ENCODE assay signal across 8 cellular contexts in genomic region chrX:154372612-154373022, GRCh38. TPM values are rescaled to one million over a fixed set of nuclear protein-coding genes. Genes with fewer than 3 reads are reported as not detected.
A peak's percentile ranks its signal among the peaks of the same experiment; 100 is the strongest.
DNase-seq lines count a peak whose midpoint lies in the region; ATAC-seq and TF ChIP-seq lines count a peak whose summit lies in the region.

No MANE protein-coding gene starts in this region.

- no peaks in the 10 kb centered on the region for H3K27me3 ChIP-seq in kidney epithelial cell (ENCODE audit: control insufficient read depth, insufficient read depth, low read length)

- no peak for ATAC-seq in HG03521 (IDR thresholded peaks at IDR 0.05; ENCODE audit: unreplicated experiment)

- DNase-seq in stimulated activated CD4-positive, alpha-beta T cell treated with anti-CD3 and anti-CD28 coated beads, Interleukin-4, amount 100 ng/mL, for 1 hour = peak; percentile 29
- no peak for DNase-seq in stimulated activated CD4-positive, alpha-beta T cell treated with anti-CD3 and anti-CD28 coated beads, Interleukin-2, amount 100 ng/mL, for 48 hours
- DNase-seq in activated CD4-positive, alpha-beta memory T cell treated with anti-CD3 and anti-CD28 coated beads for 36 hours = peak; percentile 58
- DNase-seq in kidney epithelial cell (ENCODE audit: low read depth) = peak; percentile 41
- no peak for DNase-seq in central memory CD4-positive, alpha-beta T cell
- DNase-seq in NCI-H82 treated with DMSO at 0.1 percent for 48 hours (lab: John Stamatoyannopoulos, UW; ENCODE audit: unreplicated experiment) = no peak
- no peak for DNase-seq in HEK293T (ENCODE audit: extremely low spot score)

- peaks cover 11% of the 10 kb centered on the region for H3K36me3 Mint-ChIP-seq in activated CD4-positive, alpha-beta memory T cell treated with anti-CD3 and anti-CD28 coated beads for 36 hours

- peak overlapping the region; percentile 75 for H3K4me3 Mint-ChIP-seq in activated CD4-positive, alpha-beta memory T cell treated with anti-CD3 and anti-CD28 coated beads for 36 hours

- peaks cover 30% of the 10 kb centered on the region for H3K4me1 Mint-ChIP-seq in activated CD4-positive, alpha-beta memory T cell treated with anti-CD3 and anti-CD28 coated beads for 36 hours (ENCODE audit: low read depth)

- CTCF ChIA-PET in activated CD4-positive, alpha-beta memory T cell treated with anti-CD3 and anti-CD28 coated beads for 36 hours (lab: Charles Lee) = interaction anchor here (1.2 to 2.0 kb wide), 8 partner anchors 10 to 174 kb away, joined by 3 to 17 read pairs (median 7); partner anchors contain the start of genes ATP6AP1, G6PD, IKBKG and RPL10
- CTCF ChIA-PET in HEK293T (lab: Yijun Ruan, JAX) = interaction anchor here (0.6 to 2.0 kb wide), 15 partner anchors 9 to 173 kb away, joined by 3 to 20 read pairs (median 3); partner anchors contain the start of genes ATP6AP1 and SLC10A3

- peak overlapping the region; percentile 89 for H3K27ac Mint-ChIP-seq in activated CD4-positive, alpha-beta memory T cell treated with anti-CD3 and anti-CD28 coated beads for 36 hours

- H3K9me3 Mint-ChIP-seq in activated CD4-positive, alpha-beta memory T cell treated with anti-CD3 and anti-CD28 coated beads for 36 hours = no peaks in the 10 kb centered on the region

- peak overlapping the region; percentile 43 for H3K4me3 ChIP-seq in kidney epithelial cell (ENCODE audit: low read depth, low read length)

- TF ChIP-seq CTCF in kidney epithelial cell (IDR thresholded peaks at IDR 0.05; ENCODE audit: insufficient read depth, low read length, poor library complexity, severe bottlenecking) = no peak

- H3K27me3 Mint-ChIP-seq in activated CD4-positive, alpha-beta memory T cell treated with anti-CD3 and anti-CD28 coated beads for 36 hours = no peaks in the 10 kb centered on the region

- intact Hi-C loops in activated CD4-positive, alpha-beta memory T cell treated with anti-CD3 and anti-CD28 coated beads for 36 hours (cut with micrococcal nuclease) = loop anchor here (10.0 kb wide), 1 partner anchor 398 kb away; the partner anchor contains the start of genes HCFC1 and TMEM187

- no peaks in the 10 kb centered on the region for H3K36me3 ChIP-seq in kidney epithelial cell (ENCODE audit: control insufficient read depth, insufficient read depth, low read length)

- POLR2A ChIA-PET in activated CD4-positive, alpha-beta memory T cell treated with anti-CD3 and anti-CD28 coated beads for 36 hours (lab: Charles Lee) = interaction anchor here (0.7 kb wide), 1 partner anchor 273 kb away, joined by 3 read pairs; no protein-coding TSS in a partner anchor
- POLR2A ChIA-PET in HEK293T (lab: Yijun Ruan, JAX) = interaction anchor here (1.2 to 1.9 kb wide), 4 partner anchors 9 to 47 kb away, joined by 3 to 10 read pairs (median 7); partner anchors contain the start of gene RPL10

TF ChIP-seq in HEK293T, 16 proteins besides CTCF, POLR2A, EP300 and RAD21:
- no peak for TF ChIP-seq NFRKB (IDR thresholded peaks at IDR 0.05)
- no peak for TF ChIP-seq FOXM1 (IDR thresholded peaks at IDR 0.05; ENCODE audit: borderline replicate concordance)
- TF ChIP-seq FOXK2 (IDR thresholded peaks at IDR 0.05) = no peak
- no peak for TF ChIP-seq LEF1 (IDR thresholded peaks at IDR 0.05; ENCODE audit: borderline replicate concordance)
- TF ChIP-seq SP1 (IDR thresholded peaks at IDR 0.05) = no peak
- TF ChIP-seq ZNF384 (IDR thresholded peaks at IDR 0.05) = no peak
- no peak for TF ChIP-seq TARDBP (IDR thresholded peaks at IDR 0.05)
- TF ChIP-seq FOXA1 (IDR thresholded peaks at IDR 0.05) = no peak

RNA-seq across cellular contexts. Expression of gene FLNA, which starts 1.8 kb away (rescaled TPM):
- total RNA-seq in activated CD4-positive, alpha-beta memory T cell treated with anti-CD3 and anti-CD28 coated beads for 36 hours = 1,000 to 10,000 TPM; 1,023 to 1,032 TPM
- total RNA-seq in kidney epithelial cell = 2,357 and 2,761 TPM in 2 replicates

RNA-seq across cellular contexts. Expression of gene EMD, which starts 6.5 kb away (rescaled TPM):
- total RNA-seq in activated CD4-positive, alpha-beta memory T cell treated with anti-CD3 and anti-CD28 coated beads for 36 hours = 10 to 100 TPM; 75.8 to 79.1 TPM
- total RNA-seq in kidney epithelial cell = 56.2 and 60.5 TPM in 2 replicates

RNA-seq across cellular contexts. Expression of gene RPL10, which starts 25.6 kb away (rescaled TPM):
- total RNA-seq in activated CD4-positive, alpha-beta memory T cell treated with anti-CD3 and anti-CD28 coated beads for 36 hours = 1,000 to 10,000 TPM; 3,597 to 3,654 TPM
- total RNA-seq in kidney epithelial cell = 8,307 and 11,298 TPM in 2 replicates

RNA-seq across cellular contexts. Expression of gene DNASE1L1, which starts 36.4 kb away (rescaled TPM):
- 10 to 100 TPM; 12.5 to 13.3 TPM for total RNA-seq in activated CD4-positive, alpha-beta memory T cell treated with anti-CD3 and anti-CD28 coated beads for 36 hours
- total RNA-seq in kidney epithelial cell = 15.5 and 16.6 TPM in 2 replicates

RNA-seq across cellular contexts. Expression of gene TAFAZZIN, which starts 38.7 kb away (rescaled TPM):
- 10 to 100 TPM; 58.6 to 66.4 TPM for total RNA-seq in activated CD4-positive, alpha-beta memory T cell treated with anti-CD3 and anti-CD28 coated beads for 36 hours
- total RNA-seq in kidney epithelial cell = 55.2 and 62.0 TPM in 2 replicates

Comparison
In these comparisons a context has a peak if more than half of its experiments do, and no peak if none do; other contexts are left out.
1. DNase-seq: peak in stimulated activated CD4-positive, alpha-beta T cell treated with anti-CD3 and anti-CD28 coated beads, Interleukin-4, amount 100 ng/mL, for 1 hour (single experiment), activated CD4-positive, alpha-beta memory T cell treated with anti-CD3 and anti-CD28 coated beads for 36 hours (single experiment) and kidney epithelial cell (single experiment); none in stimulated activated CD4-positive, alpha-beta T cell treated with anti-CD3 and anti-CD28 coated beads, Interleukin-2, amount 100 ng/mL, for 48 hours (0 of 2), central memory CD4-positive, alpha-beta T cell (single experiment), NCI-H82 treated with DMSO at 0.1 percent for 48 hours (single experiment) and HEK293T (single experiment).